15 cellular contexts compared by ENCODE assay signal in the genomic region with DNA sequence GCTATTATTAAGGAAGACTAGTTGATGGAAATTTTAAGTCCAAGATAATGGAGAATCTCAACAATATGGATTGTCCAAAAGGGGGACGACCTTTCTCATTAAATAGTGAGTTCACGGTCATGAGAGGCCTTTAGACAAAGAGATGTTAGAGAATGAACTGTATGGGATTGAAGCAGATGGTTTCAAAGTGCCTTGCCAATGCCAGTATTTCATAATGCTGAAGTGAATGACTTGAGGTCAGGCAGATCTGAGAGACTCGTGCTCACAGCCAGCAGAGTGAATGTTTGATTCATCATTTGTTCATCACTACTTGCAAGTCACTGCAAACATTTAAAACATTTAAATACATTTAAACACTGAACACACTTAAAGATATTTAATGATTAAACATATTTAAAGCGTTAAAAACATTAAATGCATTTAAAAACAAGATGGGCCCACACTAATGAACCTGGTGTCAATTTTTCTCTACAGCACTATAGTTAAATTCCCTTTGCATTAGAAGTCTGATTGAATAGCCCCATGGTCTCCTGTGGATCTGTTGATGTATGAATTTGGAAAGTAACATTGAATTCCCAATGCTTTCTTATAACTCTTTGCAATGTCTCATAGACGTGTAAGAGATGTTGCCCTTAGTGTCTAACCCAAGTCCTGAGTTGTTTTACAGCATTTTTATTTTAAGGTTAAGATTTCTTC.
DNase-seq lines count a peak whose midpoint lies in the region; ATAC-seq and TF ChIP-seq lines count a peak whose summit lies in the region.
"Had no signal": no experiment of that assay in that cellular context is flagged by ENCODE, and none has a peak within 500 bp of the region (broad histone marks: within the 10 kb centered on the region; RNA-seq: fewer than 3 reads in every experiment).

No MANE protein-coding gene starts in this region.

- DNase-seq in NCI-H748 (lab: John Stamatoyannopoulos, UW; ENCODE audit: unreplicated experiment) = peak; percentile 4
- no peak for DNase-seq in NCI-H748 treated with DMSO at 0.1 percent for 48 hours (lab: John Stamatoyannopoulos, UW)
- peak; percentile 58 for DNase-seq in adipocyte (ENCODE audit: low read depth)
- DNase-seq in foreskin fibroblast = peak; percentile 77 to 88
- DNase-seq in skeletal muscle cell (ENCODE audit: low read depth) = peak; percentile 77
- no peak for DNase-seq in COLO668 (lab: John Stamatoyannopoulos, UW; ENCODE audit: unreplicated experiment)
- no peak for DNase-seq in stimulated activated naive B cell treated with anti-CD40 and anti-IgM and Interleukin-4, amounts not matched to agents 10 μg/mL and 1 μg/mL and 100 μg/mL, for 72 hours
- DNase-seq: 8988T; esophagus squamous epithelium; NCI-H82; stimulated activated CD4-positive, alpha-beta T cell treated with anti-CD3 and anti-CD28 coated beads, Interleukin-12 subunit alpha, Interleukin-12 subunit beta, amount 100 ng/mL, for 4 hours; upper lobe of right lung had no signal

- H3K27ac Mint-ChIP-seq in stimulated activated naive B cell treated with anti-CD40 and anti-IgM and Interleukin-4, amounts not matched to agents 10 μg/mL and 1 μg/mL and 100 μg/mL, for 72 hours = no peak overlapping the region

- H3K4me3 Mint-ChIP-seq in stimulated activated naive B cell treated with anti-CD40 and anti-IgM and Interleukin-4, amounts not matched to agents 10 μg/mL and 1 μg/mL and 100 μg/mL, for 72 hours = no peak overlapping the region
- H3K4me3 Mint-ChIP-seq: neural crest cell had no signal

- peaks cover 18% of the 10 kb centered on the region for H3K4me1 ChIP-seq in adipocyte (ENCODE audit: control insufficient read depth, insufficient read depth, low read length)
- H3K4me1 ChIP-seq: esophagus squamous epithelium had no signal

- H3K9me3 Mint-ChIP-seq in stimulated activated naive B cell treated with anti-CD40 and anti-IgM and Interleukin-4, amounts not matched to agents 10 μg/mL and 1 μg/mL and 100 μg/mL, for 72 hours = no peaks in the 10 kb centered on the region

- no peaks in the 10 kb centered on the region for H3K9me3 ChIP-seq in adipocyte (ENCODE audit: control insufficient read depth, low read length)
- H3K9me3 ChIP-seq: esophagus squamous epithelium, upper lobe of right lung had no signal

- no peaks in the 10 kb centered on the region for H3K27me3 ChIP-seq in adipocyte (replicated peaks; ENCODE audit: control insufficient read depth, insufficient read depth, low read length)
- H3K27me3 ChIP-seq: esophagus squamous epithelium, upper lobe of right lung had no signal

- H3K9ac ChIP-seq in adipocyte (ENCODE audit: low read length) = no peak overlapping the region

- H3K36me3 Mint-ChIP-seq in stimulated activated naive B cell treated with anti-CD40 and anti-IgM and Interleukin-4, amounts not matched to agents 10 μg/mL and 1 μg/mL and 100 μg/mL, for 72 hours = no peaks in the 10 kb centered on the region

- TF ChIP-seq CTCF in foreskin fibroblast (IDR thresholded peaks at IDR 0.05; ENCODE audit: low read depth, low read length) = no peak

- peak overlapping the region; percentile 10 for H3K4me3 ChIP-seq in adipocyte (ENCODE audit: low read length)
- H3K4me3 ChIP-seq in foreskin fibroblast (ENCODE audit: low read depth in 1 of 2, low read length in 2 of 2) = no peak overlapping the region
- H3K4me3 ChIP-seq in skeletal muscle cell (ENCODE audit: low read depth, low read length) = no peak overlapping the region
- H3K4me3 ChIP-seq: esophagus squamous epithelium, upper lobe of right lung had no signal

- no peak for ATAC-seq in GM21367 (IDR thresholded peaks at IDR 0.05; ENCODE audit: unreplicated experiment)
- ATAC-seq in stimulated activated naive B cell treated with anti-CD40 and anti-IgM and Interleukin-4, amounts not matched to agents 10 μg/mL and 1 μg/mL and 100 μg/mL, for 72 hours (replicated peaks) = no peak
- ATAC-seq: activated CD4-positive, CD25-positive, alpha-beta regulatory T cell treated with anti-CD3 and anti-CD28 coated beads, Interleukin-2, amount 50 U/mL, for 24 hours; upper lobe of right lung had no signal

- no peaks in the 10 kb centered on the region for H3K27me3 Mint-ChIP-seq in stimulated activated naive B cell treated with anti-CD40 and anti-IgM and Interleukin-4, amounts not matched to agents 10 μg/mL and 1 μg/mL and 100 μg/mL, for 72 hours

- no peaks in the 10 kb centered on the region for H3K4me1 Mint-ChIP-seq in stimulated activated naive B cell treated with anti-CD40 and anti-IgM and Interleukin-4, amounts not matched to agents 10 μg/mL and 1 μg/mL and 100 μg/mL, for 72 hours

- H3K36me3 ChIP-seq in adipocyte (ENCODE audit: control insufficient read depth, insufficient read depth, low read length, severe bottlenecking) = no peaks in the 10 kb centered on the region
- H3K36me3 ChIP-seq: esophagus squamous epithelium, upper lobe of right lung had no signal

Comparison
In these comparisons a context has a peak if more than half of its experiments do, and no peak if none do; other contexts are left out.
1. DNase-seq: peak in NCI-H748 (single experiment), adipocyte (single experiment), foreskin fibroblast (2 of 2) and skeletal muscle cell (single experiment); none in NCI-H748 treated with DMSO at 0.1 percent for 48 hours (single experiment), COLO668 (single experiment) and stimulated activated naive B cell treated with anti-CD40 and anti-IgM and Interleukin-4, amounts not matched to agents 10 μg/mL and 1 μg/mL and 100 μg/mL, for 72 hours (single experiment).